Comparison of ENCODE assay signal across 19 cellular contexts in genomic region chr16:62135903-62136302, GRCh38.
DNase-seq lines count a peak whose midpoint lies in the region; TF ChIP-seq lines count a peak whose summit lies in the region.
"Had no signal": no experiment of that assay in that cellular context is flagged by ENCODE, and none has a peak within 500 bp of the region (broad histone marks: within the 10 kb centered on the region; RNA-seq: fewer than 3 reads in every experiment).

No MANE protein-coding gene starts in this region.

- TF ChIP-seq CTCF in AG09309 (IDR thresholded peaks at IDR 0.05; ENCODE audit: control insufficient read depth, insufficient read depth, low read depth, low read length, missing control alignments), result no peak

- no peak overlapping the region for H3K4me3 ChIP-seq in AG09309 (ENCODE audit: control insufficient read depth, low read depth, low read length)
- H3K4me3 ChIP-seq: BLaER1 treated with 17β-estradiol and CSF1 and Interleukin-3, amounts not matched to agents 10 nM and 100 nM had no signal

- peak; percentile 13 for DNase-seq in AG09309 (ENCODE audit: low read depth)
- DNase-seq in HS-5 (ENCODE audit: low read depth), result peak; percentile 80
- DNase-seq in astrocyte of the hippocampus (ENCODE audit: low read depth, low spot score), result peak; percentile 87
- peak; percentile 27 for DNase-seq in left kidney (ENCODE audit: low read depth, low spot score)
- DNase-seq in stimulated activated CD8-positive, alpha-beta memory T cell treated with anti-CD3 and anti-CD28 coated beads, Interleukin-4, amount 100 ng/mL, for 48 hours, result no peak
- no peak for DNase-seq in SKM-1 (lab: John Stamatoyannopoulos, UW; ENCODE audit: unreplicated experiment)
- DNase-seq in stimulated activated CD4-positive, alpha-beta T cell treated with anti-CD3 and anti-CD28 coated beads, Interleukin-12 subunit alpha, Interleukin-12 subunit beta, amount 100 ng/mL, for 4 hours, result no peak
- no peak for DNase-seq in NCI-H1092 (lab: John Stamatoyannopoulos, UW)
- DNase-seq: CD8-positive, alpha-beta memory T cell; DND-41; GDM1; Kasumi-1; NCI-H1417; NCI-H187 treated with DMSO at 0.1 percent for 48 hours; NCI-H2171; NCI-H446; NK-92 treated with Interleukin-12 subunit alpha and Interleukin-12 subunit beta, amount 100 ng/mL, for 24 hours; SHP77 treated with DMSO at 0.1 percent for 48 hours had no signal

Comparison
In these comparisons a context has a peak if more than half of its experiments do, and no peak if none do; other contexts are left out.
1. DNase-seq: peak in AG09309 (single experiment), HS-5 (single experiment), astrocyte of the hippocampus (single experiment) and left kidney (single experiment); none in stimulated activated CD8-positive, alpha-beta memory T cell treated with anti-CD3 and anti-CD28 coated beads, Interleukin-4, amount 100 ng/mL, for 48 hours (single experiment), SKM-1 (single experiment), stimulated activated CD4-positive, alpha-beta T cell treated with anti-CD3 and anti-CD28 coated beads, Interleukin-12 subunit alpha, Interleukin-12 subunit beta, amount 100 ng/mL, for 4 hours (single experiment) and NCI-H1092 (single experiment).